ENCODE assay signal across 40 cellular contexts in genomic region chr20:41523857-41524256, GRCh38.
"Had no signal": no experiment of that assay in that cellular context is flagged by ENCODE, and none has a peak within 500 bp of the region (broad histone marks: within the 10 kb centered on the region; RNA-seq: fewer than 3 reads in every experiment).

No MANE protein-coding gene starts in this region.

- H3K27me3 ChIP-seq: adrenal gland, ascending aorta, body of pancreas, brain microvascular endothelial cell, breast epithelium, cardiac muscle cell had no signal

- H3K27ac ChIP-seq: ascending aorta, body of pancreas, brain microvascular endothelial cell, breast epithelium had no signal

- H3K9me3 Mint-ChIP-seq: activated naive CD4-positive, alpha-beta T cell treated with anti-CD3 and anti-CD28 coated beads for 36 hours; activated naive CD4-positive, alpha-beta T cell treated with anti-CD3 and anti-CD28 coated beads, Interleukin-2, amount 10 ng/mL, durations not matched to agents 7 days and 5 days; activated naive CD4-positive, alpha-beta T cell treated with anti-CD3 and anti-CD28 coated beads, Interleukin-2, amount 50 U/mL, for 24 hours; activated naive CD4-positive, alpha-beta T cell treated with anti-CD3 and anti-CD28 coated beads, Interleukin-2, amount 50 U/mL, for 72 hours; activated naive CD8-positive, alpha-beta T cell treated with anti-CD3 and anti-CD28 coated beads, Interleukin-2, amount 50 U/mL, for 24 hours; activated T-cell treated with anti-CD3 and anti-CD28 coated beads, Interleukin-2, amount 50 U/mL, for 24 hours; activated T-cell treated with anti-CD3 and anti-CD28 coated beads, Interleukin-2, amount 50 U/mL, for 4 hours; activated T-helper 1 cell treated with anti-CD3 and anti-CD28 coated beads, Interleukin-12 subunit alpha, Interleukin-12 subunit beta, Interleukin-2, Interleukin-4 antibody, amounts not matched to agents 30 ng/mL and 10 ng/mL and 1 ng/mL, durations not matched to agents 14 hours and 24 hours and 36 hours; activated T-helper 17 cell treated with anti-CD3 and anti-CD28 coated beads, Interleukin-2, amount 50 U/mL, for 72 hours; activated T-helper 2 cell treated with anti-CD3 and anti-CD28 coated beads, Interferon-gamma antibody, Interleukin-2, Interleukin-4, amounts not matched to agents 10 μg/mL and 5 μg/mL and 100 μg/mL, durations not matched to agents 14 hours and 24 hours and 36 hours; central memory CD8-positive, alpha-beta T cell had no signal

- H3K27me3 Mint-ChIP-seq: activated naive CD4-positive, alpha-beta T cell treated with anti-CD3 and anti-CD28 coated beads, Interleukin-2, amount 10 ng/mL, durations not matched to agents 7 days and 5 days; activated naive CD4-positive, alpha-beta T cell treated with anti-CD3 and anti-CD28 coated beads, Interleukin-2, amount 50 U/mL, for 24 hours; activated naive CD8-positive, alpha-beta T cell; activated naive CD8-positive, alpha-beta T cell treated with anti-CD3 and anti-CD28 coated beads for 36 hours; activated naive CD8-positive, alpha-beta T cell treated with anti-CD3 and anti-CD28 coated beads, Interleukin-2, amount 10 ng/mL, durations not matched to agents 7 days and 5 days; activated naive CD8-positive, alpha-beta T cell treated with anti-CD3 and anti-CD28 coated beads, Interleukin-2, amount 50 U/mL, for 24 hours; activated T-cell treated with anti-CD3 and anti-CD28 coated beads, Interleukin-2, amount 50 U/mL, for 24 hours; activated T-helper 17 cell treated with anti-CD3 and anti-CD28 coated beads, Interleukin-2, amount 50 U/mL, for 72 hours; brain; central memory CD8-positive, alpha-beta T cell had no signal

- ATAC-seq: activated naive CD4-positive, alpha-beta T cell treated with anti-CD3 and anti-CD28 coated beads, Interleukin-2, amount 50 U/mL, for 72 hours; activated naive CD8-positive, alpha-beta T cell treated with anti-CD3 and anti-CD28 coated beads, Interleukin-2, amount 50 U/mL, for 24 hours; activated T-cell treated with anti-CD3 and anti-CD28 coated beads, Interleukin-2, amount 50 U/mL, for 4 hours; activated T-cell treated with anti-CD3 and anti-CD28 coated beads, Interleukin-2, amount 50 U/mL, for 72 hours; activated T-helper 17 cell treated with anti-CD3 and anti-CD28 coated beads, Interleukin-2, amount 50 U/mL, for 72 hours; body of pancreas had no signal

- H3K9me3 ChIP-seq: adrenal gland, ascending aorta, body of pancreas, breast epithelium had no signal

- DNase-seq: activated effector memory CD4-positive, alpha-beta T cell treated with anti-CD3 and anti-CD28 coated beads, Interleukin-2, amount 50 U/mL, for 16 hours; activated effector memory CD4-positive, alpha-beta T cell treated with Interleukin-2 at 50 U/mL for 16 hours; activated gamma-delta T cell; activated gamma-delta T cell treated with Interleukin-2 at 50 U/mL for 16 hours; activated naive CD4-positive, alpha-beta T cell; activated naive CD4-positive, alpha-beta T cell treated with anti-CD3 and anti-CD28 coated beads for 36 hours; activated naive CD4-positive, alpha-beta T cell treated with anti-CD3 and anti-CD28 coated beads, Interleukin-2, amount 10 ng/mL, durations not matched to agents 7 days and 5 days; activated naive CD4-positive, alpha-beta T cell treated with anti-CD3 and anti-CD28 coated beads, Interleukin-2, amount 50 U/mL, for 16 hours; activated naive CD4-positive, alpha-beta T cell treated with Interleukin-2 at 50 U/mL for 16 hours; activated naive CD8-positive, alpha-beta T cell treated with anti-CD3 and anti-CD28 coated beads for 36 hours; activated naive CD8-positive, alpha-beta T cell treated with anti-CD3 and anti-CD28 coated beads, Interleukin-2, amount 10 ng/mL, durations not matched to agents 7 days and 5 days; activated naive CD8-positive, alpha-beta T cell treated with anti-CD3 and anti-CD28 coated beads, Interleukin-2, amount 50 U/mL, for 24 hours; activated T-cell treated with anti-CD3 and anti-CD28 coated beads, Interleukin-2, amount 50 U/mL, for 1 hour; activated T-cell treated with anti-CD3 and anti-CD28 coated beads, Interleukin-2, amount 50 U/mL, for 24 hours; activated T-cell treated with anti-CD3 and anti-CD28 coated beads, Interleukin-2, amount 50 U/mL, for 4 hours; activated T-cell treated with anti-CD3 and anti-CD28 coated beads, Interleukin-2, amount 50 U/mL, for 48 hours; activated T-cell treated with anti-CD3 and anti-CD28 coated beads, Interleukin-2, amount 50 U/mL, for 72 hours; adrenal gland; amniotic stem cell; amygdala; anterior cingulate cortex; aorta; body of pancreas; brain microvascular endothelial cell; caudate nucleus; central memory CD4-positive, alpha-beta T cell; cerebellar nuclear complex had no signal

- H3K4me3 Mint-ChIP-seq: activated naive CD4-positive, alpha-beta T cell treated with anti-CD3 and anti-CD28 coated beads for 36 hours; activated naive CD4-positive, alpha-beta T cell treated with anti-CD3 and anti-CD28 coated beads, Interleukin-2, amount 10 ng/mL, durations not matched to agents 7 days and 5 days; activated naive CD4-positive, alpha-beta T cell treated with anti-CD3 and anti-CD28 coated beads, Interleukin-2, amount 50 U/mL, for 24 hours; activated naive CD8-positive, alpha-beta T cell; activated naive CD8-positive, alpha-beta T cell treated with anti-CD3 and anti-CD28 coated beads for 36 hours; activated naive CD8-positive, alpha-beta T cell treated with anti-CD3 and anti-CD28 coated beads, Interleukin-2, amount 10 ng/mL, durations not matched to agents 7 days and 5 days; activated naive CD8-positive, alpha-beta T cell treated with anti-CD3 and anti-CD28 coated beads, Interleukin-2, amount 50 U/mL, for 24 hours; activated T-cell treated with anti-CD3 and anti-CD28 coated beads, Interleukin-2, amount 50 U/mL, for 24 hours; activated T-cell treated with anti-CD3 and anti-CD28 coated beads, Interleukin-2, amount 50 U/mL, for 4 hours; activated T-cell treated with anti-CD3 and anti-CD28 coated beads, Interleukin-2, amount 50 U/mL, for 72 hours; activated T-helper 1 cell treated with anti-CD3 and anti-CD28 coated beads, Interleukin-12 subunit alpha, Interleukin-12 subunit beta, Interleukin-2, Interleukin-4 antibody, amounts not matched to agents 30 ng/mL and 10 ng/mL and 1 ng/mL, durations not matched to agents 14 hours and 24 hours and 36 hours; activated T-helper 17 cell treated with anti-CD3 and anti-CD28 coated beads, Interleukin-2, amount 50 U/mL, for 72 hours; brain; central memory CD8-positive, alpha-beta T cell had no signal

- H3K4me3 ChIP-seq: adrenal gland, ascending aorta, body of pancreas, breast epithelium, cardiac muscle cell had no signal

- H3K27ac Mint-ChIP-seq: activated naive CD4-positive, alpha-beta T cell treated with anti-CD3 and anti-CD28 coated beads for 36 hours; activated naive CD4-positive, alpha-beta T cell treated with anti-CD3 and anti-CD28 coated beads, Interleukin-2, amount 10 ng/mL, durations not matched to agents 7 days and 5 days; activated naive CD4-positive, alpha-beta T cell treated with anti-CD3 and anti-CD28 coated beads, Interleukin-2, amount 50 U/mL, for 24 hours; activated naive CD4-positive, alpha-beta T cell treated with anti-CD3 and anti-CD28 coated beads, Interleukin-2, amount 50 U/mL, for 72 hours; activated naive CD8-positive, alpha-beta T cell; activated naive CD8-positive, alpha-beta T cell treated with anti-CD3 and anti-CD28 coated beads for 36 hours; activated naive CD8-positive, alpha-beta T cell treated with anti-CD3 and anti-CD28 coated beads, Interleukin-2, amount 10 ng/mL, durations not matched to agents 7 days and 5 days; activated naive CD8-positive, alpha-beta T cell treated with anti-CD3 and anti-CD28 coated beads, Interleukin-2, amount 50 U/mL, for 24 hours; activated T-cell treated with anti-CD3 and anti-CD28 coated beads, Interleukin-2, amount 50 U/mL, for 24 hours; activated T-cell treated with anti-CD3 and anti-CD28 coated beads, Interleukin-2, amount 50 U/mL, for 72 hours; activated T-helper 1 cell treated with anti-CD3 and anti-CD28 coated beads, Interleukin-12 subunit alpha, Interleukin-12 subunit beta, Interleukin-2, Interleukin-4 antibody, amounts not matched to agents 30 ng/mL and 10 ng/mL and 1 ng/mL, durations not matched to agents 14 hours and 24 hours and 36 hours; activated T-helper 17 cell treated with anti-CD3 and anti-CD28 coated beads, Interleukin-2, amount 50 U/mL, for 72 hours; activated T-helper 2 cell treated with anti-CD3 and anti-CD28 coated beads, Interferon-gamma antibody, Interleukin-2, Interleukin-4, amounts not matched to agents 10 μg/mL and 5 μg/mL and 100 μg/mL, durations not matched to agents 14 hours and 24 hours and 36 hours; brain had no signal

- H3K36me3 ChIP-seq: adrenal gland, ascending aorta, brain microvascular endothelial cell, breast epithelium had no signal

- FAIRE-seq: astrocyte, bronchial epithelial cell had no signal
